11 cellular contexts compared by ENCODE assay signal in the genomic region with DNA sequence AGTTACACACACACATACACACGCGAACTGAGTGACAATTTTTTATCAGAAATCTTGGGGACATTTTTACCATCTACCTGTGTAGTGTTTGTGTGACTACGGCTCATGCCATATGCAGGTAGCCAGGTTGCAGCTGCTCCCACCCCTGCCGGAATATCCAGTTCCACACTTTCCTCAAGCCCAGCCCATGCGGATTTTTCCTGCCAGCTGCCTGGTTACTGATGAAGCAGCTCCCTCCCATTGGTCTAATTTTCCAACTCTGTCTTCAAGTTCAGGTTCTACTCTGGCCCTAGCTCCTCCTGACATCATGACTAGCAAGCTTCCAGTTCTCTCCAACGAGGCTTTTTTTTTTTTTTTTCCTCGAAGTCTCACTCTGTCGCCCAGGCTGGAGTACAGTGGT. TPM values are rescaled to one million over a fixed set of nuclear protein-coding genes. Genes with fewer than 3 reads are reported as not detected.
DNase-seq lines count a peak whose midpoint lies in the region; ATAC-seq and TF ChIP-seq lines count a peak whose summit lies in the region.
"Had no signal": no experiment of that assay in that cellular context is flagged by ENCODE, and none has a peak within 500 bp of the region (broad histone marks: within the 10 kb centered on the region; RNA-seq: fewer than 3 reads in every experiment).

No MANE protein-coding gene starts in this region.

- H3K4me3 Mint-ChIP-seq in activated CD4-positive, alpha-beta T cell treated with anti-CD3 and anti-CD28 coated beads, Interleukin-2, amount 10 ng/mL, durations not matched to agents 24 days and 14 days: no peak overlapping the region
- H3K4me3 Mint-ChIP-seq: activated CD4-positive, alpha-beta T cell treated with anti-CD3 and anti-CD28 coated beads, Interleukin-2, amount 10 ng/mL, durations not matched to agents 7 days and 5 days had no signal

- ATAC-seq in HG03469 (IDR thresholded peaks at IDR 0.05; ENCODE audit: unreplicated experiment): no peak
- ATAC-seq in HG03432 (IDR thresholded peaks at IDR 0.05; ENCODE audit: unreplicated experiment): no peak

- TF ChIP-seq CTCF in epithelial cell of proximal tubule (conservative IDR thresholded peaks at IDR 0.05; ENCODE audit: low read depth, low read length): no peak

- H3K27ac Mint-ChIP-seq in activated CD4-positive, alpha-beta T cell treated with anti-CD3 and anti-CD28 coated beads, Interleukin-2, amount 10 ng/mL, durations not matched to agents 24 days and 14 days: no peak overlapping the region
- H3K27ac Mint-ChIP-seq: activated CD4-positive, alpha-beta T cell treated with anti-CD3 and anti-CD28 coated beads, Interleukin-2, amount 10 ng/mL, durations not matched to agents 7 days and 5 days had no signal

- no peaks in the 10 kb centered on the region for H3K36me3 Mint-ChIP-seq in activated CD4-positive, alpha-beta T cell treated with anti-CD3 and anti-CD28 coated beads, Interleukin-2, amount 10 ng/mL, durations not matched to agents 24 days and 14 days (ENCODE audit: low read depth)

- intact Hi-C loops in activated CD4-positive, alpha-beta T cell treated with anti-CD3 and anti-CD28 coated beads, Interleukin-2, amount 10 ng/mL, durations not matched to agents 24 days and 14 days (cut with micrococcal nuclease): no loop called here

- H3K4me1 Mint-ChIP-seq in activated CD4-positive, alpha-beta T cell treated with anti-CD3 and anti-CD28 coated beads, Interleukin-2, amount 10 ng/mL, durations not matched to agents 24 days and 14 days: no peaks in the 10 kb centered on the region
- H3K4me1 Mint-ChIP-seq: activated CD4-positive, alpha-beta T cell treated with anti-CD3 and anti-CD28 coated beads, Interleukin-2, amount 10 ng/mL, durations not matched to agents 7 days and 5 days had no signal

- H3K27me3 Mint-ChIP-seq in activated CD4-positive, alpha-beta T cell treated with anti-CD3 and anti-CD28 coated beads, Interleukin-2, amount 10 ng/mL, durations not matched to agents 24 days and 14 days: no peaks in the 10 kb centered on the region
- H3K27me3 Mint-ChIP-seq: activated CD4-positive, alpha-beta T cell treated with anti-CD3 and anti-CD28 coated beads, Interleukin-2, amount 10 ng/mL, durations not matched to agents 7 days and 5 days had no signal

- H3K9me3 Mint-ChIP-seq in activated CD4-positive, alpha-beta T cell treated with anti-CD3 and anti-CD28 coated beads, Interleukin-2, amount 10 ng/mL, durations not matched to agents 24 days and 14 days: no peaks in the 10 kb centered on the region

- H3K4me3 ChIP-seq in epithelial cell of proximal tubule (ENCODE audit: low read depth, low read length): no peak overlapping the region
- H3K4me3 ChIP-seq: breast epithelium had no signal

- peak; percentile 47 for DNase-seq in DMS53 (lab: John Stamatoyannopoulos, UW)
- peak; percentile 35 for DNase-seq in NCI-H226
- peak; percentile 9 for DNase-seq in epithelial cell of proximal tubule (ENCODE audit: low read depth)
- peak; percentile 53 for DNase-seq in mucosa of gallbladder (ENCODE audit: low spot score)
- no peak for DNase-seq in T-helper 1 cell
- DNase-seq in activated CD4-positive, alpha-beta T cell treated with anti-CD3 and anti-CD28 coated beads, Interleukin-2, amount 10 ng/mL, durations not matched to agents 24 days and 14 days: no peak
- DNase-seq: activated CD4-positive, alpha-beta T cell treated with anti-CD3 and anti-CD28 coated beads, Interleukin-2, amount 10 ng/mL, durations not matched to agents 7 days and 5 days; NCI-H446 treated with DMSO at 0.1 percent for 48 hours had no signal

RNA-seq across cellular contexts. Expression of gene GSG1L2, which starts 4.8 kb away (rescaled TPM):
- not detected in 2 replicates for total RNA-seq in epithelial cell of proximal tubule
- total RNA-seq in mucosa of gallbladder: not detected
- not detected in 2 replicates for total RNA-seq in activated CD4-positive, alpha-beta T cell treated with anti-CD3 and anti-CD28 coated beads, Interleukin-2, amount 10 ng/mL, durations not matched to agents 24 days and 14 days
- total RNA-seq: activated CD4-positive, alpha-beta T cell treated with anti-CD3 and anti-CD28 coated beads, Interleukin-2, amount 10 ng/mL, durations not matched to agents 7 days and 5 days; breast epithelium had no signal

RNA-seq across cellular contexts. Expression of gene GLP2R, which starts 8.6 kb away (rescaled TPM):
- total RNA-seq in epithelial cell of proximal tubule (0.23 TPM in 1 of 2 replicates, not detected in the other), mucosa of gallbladder (23.5 TPM)
- total RNA-seq in activated CD4-positive, alpha-beta T cell treated with anti-CD3 and anti-CD28 coated beads, Interleukin-2, amount 10 ng/mL, durations not matched to agents 24 days and 14 days: not detected in 2 replicates
- total RNA-seq: activated CD4-positive, alpha-beta T cell treated with anti-CD3 and anti-CD28 coated beads, Interleukin-2, amount 10 ng/mL, durations not matched to agents 7 days and 5 days had no signal

RNA-seq across cellular contexts. Expression of gene DHRS7C, which starts 25.7 kb away (rescaled TPM):
- total RNA-seq in epithelial cell of proximal tubule (not detected in 2 replicates), mucosa of gallbladder (not detected)
- not detected in 2 replicates for total RNA-seq in activated CD4-positive, alpha-beta T cell treated with anti-CD3 and anti-CD28 coated beads, Interleukin-2, amount 10 ng/mL, durations not matched to agents 24 days and 14 days
- total RNA-seq: activated CD4-positive, alpha-beta T cell treated with anti-CD3 and anti-CD28 coated beads, Interleukin-2, amount 10 ng/mL, durations not matched to agents 7 days and 5 days; breast epithelium had no signal

Comparison
In these comparisons a context has a peak if more than half of its experiments do, and no peak if none do; other contexts are left out.
1. DNase-seq: peak in DMS53 (single experiment), NCI-H226 (single experiment), epithelial cell of proximal tubule (single experiment) and mucosa of gallbladder (single experiment); none in T-helper 1 cell (0 of 5) and activated CD4-positive, alpha-beta T cell treated with anti-CD3 and anti-CD28 coated beads, Interleukin-2, amount 10 ng/mL, durations not matched to agents 24 days and 14 days (single experiment).
2. RNA of gene GLP2R, which starts 8.6 kb away (total RNA-seq): 23.5 TPM in mucosa of gallbladder (single experiment); 0.23 TPM in epithelial cell of proximal tubule and not detected in activated CD4-positive, alpha-beta T cell treated with anti-CD3 and anti-CD28 coated beads, Interleukin-2, amount 10 ng/mL, durations not matched to agents 24 days and 14 days; every median in the first group is over 10 times any median in the second.